Comparison of ENCODE assay signal across 10 cellular contexts in genomic region chr1:234658143-234658542, GRCh38. TPM values are rescaled to one million over a fixed set of nuclear protein-coding genes. Genes with fewer than 3 reads are reported as not detected.
DNase-seq lines count a peak whose midpoint lies in the region; ATAC-seq, FAIRE-seq and TF ChIP-seq lines count a peak whose summit lies in the region.
"Had no signal": no experiment of that assay in that cellular context is flagged by ENCODE, and none has a peak within 500 bp of the region (broad histone marks: within the 10 kb centered on the region; RNA-seq: fewer than 3 reads in every experiment).

No MANE protein-coding gene starts in this region.

- no peak for FAIRE-seq in endothelial cell of umbilical vein (lab: Jason Lieb, UNC)

- CTCF ChIA-PET in endothelial cell of umbilical vein (lab: Charles Lee) = interaction anchor here (1.0 to 2.3 kb wide), 11 partner anchors 11 to 426 kb away, joined by 3 to 12 read pairs (median 4); no protein-coding TSS in a partner anchor

- no peaks in the 10 kb centered on the region for H3K27me3 ChIP-seq in endothelial cell of umbilical vein (ENCODE audit: control insufficient read depth in 2 of 2, insufficient read depth in 2 of 2, low read length in 2 of 2)
- H3K27me3 ChIP-seq: cardiac muscle cell had no signal

- ATAC-seq in GM21447 (IDR thresholded peaks at IDR 0.05; ENCODE audit: unreplicated experiment) (no peak), GM21576 (IDR thresholded peaks at IDR 0.05; ENCODE audit: unreplicated experiment) (no peak)

- no peak overlapping the region for H3K4me2 ChIP-seq in endothelial cell of umbilical vein (ENCODE audit: insufficient read depth, low read length)

- 85 to 86% methylated on average over 3 of the region's 3 CpGs for WGBS in mesodermal cell (ENCODE audit: insufficient coverage in 2 of 2), 2 experiments

- H3K4me1 ChIP-seq in endothelial cell of umbilical vein (ENCODE audit: control insufficient read depth, extremely low read depth, insufficient read depth, low read length) (peaks cover 33% of the 10 kb centered on the region), mesodermal cell (ENCODE audit: control insufficient read depth, insufficient read depth, low read length, poor library complexity, severe bottlenecking) (peaks cover 40% of the 10 kb centered on the region)

- no peaks in the 10 kb centered on the region for H3K36me3 ChIP-seq in endothelial cell of umbilical vein (ENCODE audit: control insufficient read depth in 2 of 2, extremely low read depth in 1 of 2, insufficient read depth in 2 of 2, low read length in 2 of 2)
- no peaks in the 10 kb centered on the region for H3K36me3 ChIP-seq in mesodermal cell (ENCODE audit: control insufficient read depth, insufficient read depth, low read length)
- H3K36me3 ChIP-seq: cardiac muscle cell had no signal

- H3K27ac ChIP-seq in endothelial cell of umbilical vein (ENCODE audit: insufficient read depth, low read depth, low read length) (peak overlapping the region; percentile 82), mesodermal cell (ENCODE audit: low read depth, low read length, severe bottlenecking) (peak overlapping the region; percentile 77)
- H3K27ac ChIP-seq: cardiac muscle cell had no signal

- H3K9ac ChIP-seq in endothelial cell of umbilical vein (replicated peaks; ENCODE audit: extremely low read depth, insufficient read depth, low read length) = no peak overlapping the region

- DNase-seq in AG08395 (ENCODE audit: low spot score) (peak; percentile 61), MV-4-11 (lab: John Stamatoyannopoulos, UW) (peak; percentile 9), endothelial cell of umbilical vein (ENCODE audit: low read depth, low spot score) (no peak), GM19238 (ENCODE audit: insufficient read length, low spot score) (no peak), NCI-H1417 treated with DMSO at 0.1 percent for 48 hours (lab: John Stamatoyannopoulos, UW) (no peak)
- DNase-seq: NCI-H446 treated with DMSO at 0.1 percent for 48 hours had no signal

- POLR2A ChIA-PET in endothelial cell of umbilical vein (lab: Charles Lee) = interaction anchor here (1.5 kb wide), 1 partner anchor 26 kb away, joined by 4 read pairs; no protein-coding TSS in a partner anchor

- TF ChIP-seq CTCF in endothelial cell of umbilical vein (IDR thresholded peaks at IDR 0.05; ENCODE audit: extremely low read depth in 1 of 2, insufficient read depth in 1 of 2, low read depth in 1 of 2, low read length in 2 of 2) = no peak

- H3K9me1 ChIP-seq in endothelial cell of umbilical vein (replicated peaks; ENCODE audit: control insufficient read depth, extremely low read depth, insufficient read depth, low read length) = no peaks in the 10 kb centered on the region

- H2AFZ ChIP-seq in endothelial cell of umbilical vein (ENCODE audit: low read depth, low read length) = peak overlapping the region; percentile 40

- no peak for TF ChIP-seq POLR2A in endothelial cell of umbilical vein (IDR thresholded peaks at IDR 0.05; ENCODE audit: low read depth, low read length)

- H3K4me3 ChIP-seq in endothelial cell of umbilical vein (replicated peaks in 1 of 3; ENCODE audit: insufficient read depth in 1 of 3, low read depth in 1 of 3, low read length in 3 of 3) = no peak overlapping the region
- no peak overlapping the region for H3K4me3 ChIP-seq in mesodermal cell (ENCODE audit: extremely low read depth, insufficient read depth, low read length, poor library complexity, severe bottlenecking)
- H3K4me3 ChIP-seq: cardiac muscle cell had no signal

- no peaks in the 10 kb centered on the region for H3K79me2 ChIP-seq in endothelial cell of umbilical vein (ENCODE audit: control insufficient read depth, insufficient read depth, low read length)

- intact Hi-C loops in endothelial cell of umbilical vein (cut with micrococcal nuclease) = no loop called here

- no peaks in the 10 kb centered on the region for H3K9me3 ChIP-seq in endothelial cell of umbilical vein (replicated peaks; ENCODE audit: control insufficient read depth, insufficient read depth, low read length)
- no peaks in the 10 kb centered on the region for H3K9me3 ChIP-seq in mesodermal cell (ENCODE audit: control insufficient read depth, low read length)

- dilution Hi-C loops in endothelial cell of umbilical vein (cut with MboI; ENCODE audit: extremely low pct_ligation_motif_present, low sequenced_read_pairs) = no loop called here

- no peaks in the 10 kb centered on the region for H4K20me1 ChIP-seq in endothelial cell of umbilical vein (replicated peaks; ENCODE audit: control insufficient read depth, extremely low read depth, insufficient read depth, low read length)

- BruUV-seq in endothelial cell of umbilical vein (replicated peaks; lab: Mats Ljungman, UMichigan) = no TSS peak

TF ChIP-seq in endothelial cell of umbilical vein, 7 proteins besides CTCF, POLR2A, EP300 and RAD21:
- TF ChIP-seq MYC (IDR thresholded peaks at IDR 0.05; ENCODE audit: low read depth, low read length) (no peak), GATA2 (IDR thresholded peaks at IDR 0.05; ENCODE audit: insufficient read depth, insufficient read length, low read depth, low read length) (no peak), POLR2AphosphoS5 (IDR thresholded peaks at IDR 0.05; ENCODE audit: insufficient read depth, low read depth, low read length) (no peak), FOS (IDR thresholded peaks at IDR 0.05; ENCODE audit: borderline replicate concordance, insufficient read depth, low read length) (no peak), EZH2 (IDR thresholded peaks at IDR 0.05; ENCODE audit: borderline replicate concordance, low read depth, low read length, severe bottlenecking) (no peak), JUN (IDR thresholded peaks at IDR 0.05; ENCODE audit: borderline replicate concordance, insufficient read depth, insufficient read length, low read depth) (no peak), MAX (IDR thresholded peaks at IDR 0.05; ENCODE audit: insufficient read depth, insufficient read length) (no peak)
TF ChIP-seq in endothelial cell of umbilical vein: peak in this region for 0.

RNA-seq across cellular contexts. Expression of gene IRF2BP2, which starts 48.2 kb away (rescaled TPM):
- total RNA-seq in endothelial cell of umbilical vein = 109 TPM in 2 replicates
- polyA plus RNA-seq in endothelial cell of umbilical vein = 65.4 and 66.6 TPM in 2 replicates
- polyA plus RNA-seq in endothelial cell of umbilical vein (2011; cell fraction: cytosol; rRNA removed) = 54.8 and 66.0 TPM in 2 replicates
- 154 and 212 TPM in 2 replicates for polyA plus RNA-seq in endothelial cell of umbilical vein (2011; cell fraction: nucleus; rRNA removed)
- polyA plus RNA-seq in endothelial cell of umbilical vein (2012) = 52.6 and 76.5 TPM in 2 replicates
- 57.9 and 61.4 TPM in 2 replicates for polyA minus RNA-seq in endothelial cell of umbilical vein
- polyA minus RNA-seq in endothelial cell of umbilical vein (2011; cell fraction: cytosol; rRNA and poly(A)+ RNA removed) = 65.2 TPM
- 78.8 and 129 TPM in 2 replicates for polyA minus RNA-seq in endothelial cell of umbilical vein (2011; cell fraction: nucleus; rRNA and poly(A)+ RNA removed)
- 122 TPM for polyA plus RNA-seq in mesodermal cell (2013, experiment 1 of 2)
- 99.9 TPM for polyA plus RNA-seq in mesodermal cell (2013, experiment 2 of 2)

Comparison
In these comparisons a context has a peak if more than half of its experiments do, and no peak if none do; other contexts are left out.
1. DNase-seq: peak in AG08395 (single experiment) and MV-4-11 (single experiment); none in endothelial cell of umbilical vein (single experiment), GM19238 (single experiment) and NCI-H1417 treated with DMSO at 0.1 percent for 48 hours (single experiment).